9 cellular contexts compared by ENCODE assay signal in the genomic region with DNA sequence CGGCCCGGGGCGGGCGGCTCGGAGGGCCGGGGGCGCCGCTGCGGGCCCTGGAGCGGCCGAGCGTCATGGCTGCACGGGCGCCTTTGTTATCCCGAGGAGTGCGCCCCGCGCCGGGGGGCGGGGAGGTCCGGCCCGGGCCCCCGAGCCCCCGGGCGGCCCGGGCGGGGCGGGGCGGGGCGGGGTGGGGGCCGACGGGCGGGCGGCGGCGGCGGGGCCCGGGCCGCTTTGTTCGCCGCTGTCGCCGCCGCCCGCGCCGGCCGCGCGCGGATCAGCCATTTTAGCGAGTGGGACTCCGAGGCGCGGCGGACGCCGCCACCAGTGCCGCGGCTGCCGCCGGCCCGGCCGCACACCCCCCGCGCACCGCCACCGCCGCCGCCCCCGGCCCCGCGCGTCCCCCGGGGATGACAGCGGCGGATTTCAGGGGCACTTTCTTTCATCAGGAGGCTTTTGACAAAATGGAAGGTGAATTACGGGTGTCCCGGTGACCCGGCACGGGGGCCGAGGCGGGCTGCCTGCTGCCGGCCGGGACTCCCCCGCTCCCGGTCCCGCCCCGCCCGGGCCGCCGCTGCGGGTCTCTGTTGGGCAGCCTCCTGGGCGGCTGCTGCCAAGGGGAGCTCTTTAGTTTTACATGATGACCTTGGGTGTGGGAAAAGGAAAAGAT. TPM values are rescaled to one million over a fixed set of nuclear protein-coding genes. Genes with fewer than 3 reads are reported as not detected.
DNase-seq lines count a peak whose midpoint lies in the region; ATAC-seq, FAIRE-seq and TF ChIP-seq lines count a peak whose summit lies in the region.
"Had no signal": no experiment of that assay in that cellular context is flagged by ENCODE, and none has a peak within 500 bp of the region (broad histone marks: within the 10 kb centered on the region; RNA-seq: fewer than 3 reads in every experiment).

No MANE protein-coding gene starts in this region.

- no peak for FAIRE-seq in H1 (lab: Jason Lieb, UNC)
- FAIRE-seq: TTC549 had no signal

- H3K9ac ChIP-seq in H1 (replicated peaks in 1 of 4; ENCODE audit: extremely low read depth in 1 of 4, low read depth in 3 of 4, low read length in 3 of 4) = peak overlapping the region; percentile 25 to 96 (median 46); a peak in 4 of 7 replicates

- TF ChIP-seq CTCF in GM06990 (IDR thresholded peaks at IDR 0.05; ENCODE audit: insufficient read depth, low read length, poor library complexity, severe bottlenecking) (no peak), Peyer's patch (IDR thresholded peaks at IDR 0.05) (no peak), H1 (IDR thresholded peaks at IDR 0.05; ENCODE audit: control extremely low read depth in 1 of 3, insufficient read depth in 1 of 3, low read depth in 1 of 3, low read length in 3 of 3) (no peak), neural crest cell (conservative IDR thresholded peaks at IDR 0.05) (no peak)

- H3K27me3 ChIP-seq in GM06990 (replicated peaks; ENCODE audit: control insufficient read depth, insufficient read depth, low read length) = no peaks in the 10 kb centered on the region
- no peaks in the 10 kb centered on the region for H3K27me3 ChIP-seq in Peyer's patch
- peaks cover 0 to 2% (median 0%) of the 10 kb centered on the region in 4 experiments; a peak in 1 of 7 replicates for H3K27me3 ChIP-seq in H1 (replicated peaks in 1 of 4; ENCODE audit: control insufficient read depth in 3 of 4, extremely low read depth in 1 of 4, insufficient read depth in 3 of 4, low read length in 3 of 4)

- peaks cover 0 to 21% of the 10 kb centered on the region in 2 experiments; a peak in 3 of 4 replicates for H3K79me2 ChIP-seq in H1 (ENCODE audit: control insufficient read depth in 1 of 2, insufficient read depth in 2 of 2, low read length in 2 of 2)

- no CpG with 5 or more reads among the region's 94 CpGs for WGBS in H1 (ENCODE audit: extremely low coverage in 1 of 2, insufficient coverage in 1 of 2, insufficient read length in 1 of 2, insufficient replicate concordance in 2 of 2, low coverage in 1 of 2, low lambda C conversion rate in 2 of 2, missing lambda C conversion rate in 1 of 2), 2 experiments

- no peak for TF ChIP-seq POLR2A in Peyer's patch (IDR thresholded peaks at IDR 0.05)
- TF ChIP-seq POLR2A in H1 (IDR thresholded peaks at IDR 0.05; ENCODE audit: control extremely low read depth in 1 of 2, low read depth in 2 of 2, low read length in 2 of 2) = no peak; a peak in 1 of 3 replicates

- H3K18ac ChIP-seq in H1 (ENCODE audit: extremely low read depth, low read length) = no peak overlapping the region

- no peak overlapping the region for H3K23ac ChIP-seq in H1 (ENCODE audit: insufficient read length)

- TF ChIP-seq EP300 in H1 (IDR thresholded peaks at IDR 0.05; ENCODE audit: borderline replicate concordance in 1 of 2, low read depth in 2 of 2, low read length in 2 of 2) = no peak

- H3K36me3 Mint-ChIP-seq in neural crest cell (ENCODE audit: low read depth) = peaks cover 23% of the 10 kb centered on the region

- no peak overlapping the region for H2BK5ac ChIP-seq in H1 (ENCODE audit: low read depth, low read length)

- H2BK20ac ChIP-seq in H1 (ENCODE audit: low read length) = no peak overlapping the region

- POLR2A ChIA-PET in H1 (lab: Charles Lee; ENCODE audit: partially characterized antibody) = interaction anchor here (0.8 to 4.0 kb wide), 11 partner anchors 10 to 212 kb away, joined by 3 to 51 read pairs (median 4); no protein-coding TSS in a partner anchor

- ATAC-seq in GM21737 (IDR thresholded peaks at IDR 0.05; ENCODE audit: unreplicated experiment) = peak; percentile 2

- peaks cover 14% of the 10 kb centered on the region for H3K4me1 Mint-ChIP-seq in neural crest cell

- no peaks in the 10 kb centered on the region for H3K36me3 ChIP-seq in GM06990 (ENCODE audit: control insufficient read depth, insufficient read depth, low read length)
- no peaks in the 10 kb centered on the region for H3K36me3 ChIP-seq in Peyer's patch
- H3K36me3 ChIP-seq in H1 (ENCODE audit: control insufficient read depth in 2 of 4, insufficient read depth in 4 of 4, low read length in 3 of 4) = peaks cover 4 to 29% (median 21%) of the 10 kb centered on the region in 4 experiments; a peak in 6 of 8 replicates

- H3K4ac ChIP-seq in H1 (replicated peaks; ENCODE audit: insufficient read length, low read depth, low read length) = no peak overlapping the region

- H3K4me1 ChIP-seq in Peyer's patch = no peaks in the 10 kb centered on the region
- peaks cover 0 to 6% (median 0%) of the 10 kb centered on the region in 4 experiments; a peak in 2 of 7 replicates for H3K4me1 ChIP-seq in H1 (replicated peaks in 1 of 4; ENCODE audit: control insufficient read depth in 3 of 4, insufficient read depth in 4 of 4, low read length in 3 of 4)

- peak overlapping the region; percentile 91 for H3K27ac Mint-ChIP-seq in neural crest cell (ENCODE audit: unreplicated experiment)

- peaks cover 3 to 10% of the 10 kb centered on the region in 2 experiments for H4K20me1 ChIP-seq in H1 (replicated peaks in 1 of 2; ENCODE audit: control insufficient read depth in 1 of 2, insufficient read depth in 2 of 2, low read length in 2 of 2)

- H3K56ac ChIP-seq in H1 (replicated peaks; ENCODE audit: insufficient read length, low read depth, low read length) = no peak overlapping the region

- no peak overlapping the region for H4K8ac ChIP-seq in H1 (ENCODE audit: extremely low read depth, insufficient read depth, low read length)

- H3K27ac ChIP-seq in Peyer's patch (no peak overlapping the region), H1 (ENCODE audit: low read depth, low read length) (no peak overlapping the region)

- H2BK15ac ChIP-seq in H1 (ENCODE audit: low read length) = no peak overlapping the region

- H3K4me3 Mint-ChIP-seq in neural crest cell = peak overlapping the region; percentile 91

- no peak overlapping the region for H2BK12ac ChIP-seq in H1 (ENCODE audit: low read depth, low read length)

- H3K9me3 ChIP-seq in Peyer's patch (no peaks in the 10 kb centered on the region), H1 (ENCODE audit: insufficient read depth in 2 of 2, low read depth in 1 of 2, low read length in 1 of 2) (no peaks in the 10 kb centered on the region)

- no peak overlapping the region for H3K14ac ChIP-seq in H1 (ENCODE audit: insufficient read length)

- CTCF ChIA-PET in H1 (lab: Charles Lee; ENCODE audit: partially characterized antibody) = interaction anchor here (0.6 kb wide), 1 partner anchor 344 kb away, joined by 3 read pairs; no protein-coding TSS in a partner anchor

- peak; percentile 22 for DNase-seq in GM06990 (ENCODE audit: extremely low read depth, insufficient read length)
- no peak for DNase-seq in Peyer's patch
- no peak for DNase-seq in H1 (ENCODE audit: low read depth in 1 of 2, low spot score in 2 of 2)
- no peak for DNase-seq in neural crest cell (ENCODE audit: low read depth, low spot score)
- DNase-seq in H4 (ENCODE audit: low spot score) = no peak
- no peak for DNase-seq in NCI-H187 (lab: John Stamatoyannopoulos, UW)
- DNase-seq in epidermal melanocyte (ENCODE audit: insufficient read length, low spot score) = no peak

- H3K23me2 ChIP-seq in H1 (ENCODE audit: low read depth, low read length) = peaks cover 6% of the 10 kb centered on the region; the same call in 1 of the 2 replicates

- no peak overlapping the region for H2AFZ ChIP-seq in H1 (ENCODE audit: low read length)

- H3K27me3 Mint-ChIP-seq in neural crest cell (ENCODE audit: low read depth) = peaks cover 9% of the 10 kb centered on the region

- TF ChIP-seq RAD21 in H1 (IDR thresholded peaks at IDR 0.05 in 1 of 2, conservative IDR thresholded peaks at IDR 0.05 in 1 of 2; ENCODE audit: low read depth in 2 of 2, low read length in 2 of 2) = no peak

- H4K91ac ChIP-seq in H1 (replicated peaks; ENCODE audit: insufficient read length, low read length) = no peak overlapping the region

- H3K79me1 ChIP-seq in H1 (ENCODE audit: low read depth, low read length) = no peaks in the 10 kb centered on the region

- no peaks in the 10 kb centered on the region for H3K9me3 Mint-ChIP-seq in neural crest cell

- peak overlapping the region; percentile 61 for H3K4me3 ChIP-seq in GM06990 (replicated peaks; ENCODE audit: low read depth, low read length)
- peak overlapping the region; percentile 32 to 69 (median 52) for H3K4me3 ChIP-seq in Peyer's patch
- peak overlapping the region; percentile 56 to 87 (median 68) for H3K4me3 ChIP-seq in H1 (ENCODE audit: extremely low read depth in 1 of 4, insufficient read depth in 2 of 4, low read depth in 3 of 4, low read length in 4 of 4)

- peak overlapping the region; percentile 64 to 79 for H3K4me2 ChIP-seq in H1 (ENCODE audit: insufficient read depth in 1 of 2, low read depth in 2 of 2, low read length in 2 of 2)

- no peak overlapping the region for H2AK5ac ChIP-seq in H1 (ENCODE audit: low read depth, low read length)

- no peak overlapping the region for H2BK120ac ChIP-seq in H1 (replicated peaks; ENCODE audit: low read depth, low read length)

- H4K5ac ChIP-seq in H1 (ENCODE audit: insufficient read length, low read depth, low read length) = no peak overlapping the region

TF ChIP-seq in H1, 55 proteins besides CTCF, POLR2A, EP300 and RAD21:
- TF ChIP-seq SIX5 (IDR thresholded peaks at IDR 0.05; ENCODE audit: low read depth, low read length) (no peak), CEBPB (IDR thresholded peaks at IDR 0.05; ENCODE audit: low read depth, low read length) (no peak), SIN3A (conservative IDR thresholded peaks at IDR 0.05 in 1 of 2, IDR thresholded peaks at IDR 0.05 in 1 of 2; ENCODE audit: low read depth in 1 of 2, low read length in 2 of 2) (0 out of 4 replicates have a peak, but pooled peaks of 1 of the 2 experiments have one; percentile 37), TAF1 (IDR thresholded peaks at IDR 0.05; ENCODE audit: low read depth, low read length) (0 out of 2 replicates have a peak, but pooled peaks have one; percentile 17), NRF1 (IDR thresholded peaks at IDR 0.05; ENCODE audit: low read depth, low read length) (no peak), ATF3 (IDR thresholded peaks at IDR 0.05; ENCODE audit: insufficient read depth, low read depth, low read length) (no peak)

RNA-seq across cellular contexts. Expression of gene HMGB3, which starts 1.2 kb away (rescaled TPM):
- total RNA-seq in Peyer's patch (10 to 100 TPM; 11.5 to 77.6 (median 13.7) TPM), neural crest cell (275 and 277 TPM in 2 replicates)
- total RNA-seq in H1 (2021; fragmentation: NEBNext Ultra II Directional; extraction: Animal tissue kit (Norgen Biotek cat#: 25700)) = 340 and 346 TPM in 2 replicates
- 34.1 and 55.8 TPM in 2 replicates for polyA plus RNA-seq in H1 (2011; rRNA removed)
- 75.2 TPM for polyA plus RNA-seq in H1 (2011; cell fraction: cytosol; rRNA removed)
- polyA plus RNA-seq in H1 (2011; cell fraction: nucleus; rRNA removed) = 17.0 TPM
- polyA plus RNA-seq in H1 (2012, experiment 1 of 2) = 179 to 527 TPM (median 189 TPM) in 4 replicates
- polyA plus RNA-seq in H1 (2012, experiment 2 of 2) = 50.1 TPM
- polyA plus RNA-seq in H1 (2013, experiment 1 of 2) = 237 TPM
- 238 TPM for polyA plus RNA-seq in H1 (2013, experiment 2 of 2)
- polyA minus RNA-seq in H1 (2011; rRNA and poly(A)+ RNA removed) = 60.8 and 61.3 TPM in 2 replicates
- polyA minus RNA-seq in H1 (2011; cell fraction: cytosol; rRNA and poly(A)+ RNA removed) = 57.7 TPM
- 46.2 TPM for polyA minus RNA-seq in H1 (2011; cell fraction: nucleus; rRNA and poly(A)+ RNA removed)
- total RNA-seq in H4 (2014; rRNA removed; shearing (Covaris generic)) = 93.6 and 108 TPM in 2 replicates
